In genomic region chr4:182089326-182089725, GRCh38 we compare ENCODE assay signal across 13 cellular contexts.
A peak's percentile ranks its signal among the peaks of the same experiment; 100 is the strongest.
DNase-seq lines count a peak whose midpoint lies in the region; ATAC-seq, FAIRE-seq and TF ChIP-seq lines count a peak whose summit lies in the region.
"Had no signal": no experiment of that assay in that cellular context is flagged by ENCODE, and none has a peak within 500 bp of the region (broad histone marks: within the 10 kb centered on the region; RNA-seq: fewer than 3 reads in every experiment).

No MANE protein-coding gene starts in this region.

- TF ChIP-seq POLR2A in GM12878 (IDR thresholded peaks at IDR 0.05; ENCODE audit: low read depth, low read length) (no peak), right lobe of liver (IDR thresholded peaks at IDR 0.05) (no peak)

- H3K27ac ChIP-seq in GM12878 (ENCODE audit: control insufficient read depth, insufficient read depth) (no peak overlapping the region), right lobe of liver (no peak overlapping the region), dorsolateral prefrontal cortex (no peak overlapping the region)
- H3K27ac ChIP-seq: colonic mucosa, sigmoid colon had no signal

- H3K4me3 Mint-ChIP-seq in T-cell: no peak overlapping the region
- no peak overlapping the region for H3K4me3 Mint-ChIP-seq in activated T-helper 2 cell treated with anti-CD3 and anti-CD28 coated beads, Interferon-gamma antibody, Interleukin-2, Interleukin-4, amounts not matched to agents 10 μg/mL and 5 μg/mL and 100 μg/mL, durations not matched to agents 14 hours and 24 hours and 36 hours (ENCODE audit: low read depth)
- H3K4me3 Mint-ChIP-seq: immature natural killer cell had no signal

- H3K4me3 ChIP-seq in GM12878: no peak overlapping the region
- H3K4me3 ChIP-seq in right lobe of liver: no peak overlapping the region
- no peak overlapping the region for H3K4me3 ChIP-seq in dorsolateral prefrontal cortex
- H3K4me3 ChIP-seq: colonic mucosa, sigmoid colon had no signal

- H4K20me1 ChIP-seq in GM12878 (ENCODE audit: control insufficient read depth, insufficient read depth): no peaks in the 10 kb centered on the region

- intact Hi-C loops in GM12878 (cut with micrococcal nuclease; ENCODE audit: unreplicated experiment): loop anchor here (5.0 kb wide), 1 partner anchor 522 kb away; no protein-coding TSS in a partner anchor
- intact Hi-C loops in right lobe of liver (cut with DNase I): no loop called here
- intact Hi-C loops in dorsolateral prefrontal cortex (cut with DNase I): no loop called here
- intact Hi-C loops in activated T-helper 2 cell treated with anti-CD3 and anti-CD28 coated beads, Interferon-gamma antibody, Interleukin-2, Interleukin-4, amounts not matched to agents 10 μg/mL and 5 μg/mL and 100 μg/mL, durations not matched to agents 14 hours and 24 hours and 36 hours (cut with micrococcal nuclease): no loop called here

- H3K9me3 Mint-ChIP-seq in T-cell: peaks cover 0 to 6% (median 2%) of the 10 kb centered on the region in 3 donors
- H3K9me3 Mint-ChIP-seq in activated T-helper 2 cell treated with anti-CD3 and anti-CD28 coated beads, Interferon-gamma antibody, Interleukin-2, Interleukin-4, amounts not matched to agents 10 μg/mL and 5 μg/mL and 100 μg/mL, durations not matched to agents 14 hours and 24 hours and 36 hours: no peaks in the 10 kb centered on the region

- TF ChIP-seq EP300 in GM12878 (IDR thresholded peaks at IDR 0.05; ENCODE audit: borderline replicate concordance in 1 of 2, control insufficient read depth in 1 of 2, low read depth in 2 of 2, low read length in 2 of 2): no peak

- no peak overlapping the region for H3K27ac Mint-ChIP-seq in T-cell
- H3K27ac Mint-ChIP-seq in activated T-helper 2 cell treated with anti-CD3 and anti-CD28 coated beads, Interferon-gamma antibody, Interleukin-2, Interleukin-4, amounts not matched to agents 10 μg/mL and 5 μg/mL and 100 μg/mL, durations not matched to agents 14 hours and 24 hours and 36 hours: no peak overlapping the region
- H3K27ac Mint-ChIP-seq: immature natural killer cell had no signal

- peak; percentile 30 for TF ChIP-seq RAD21 in GM12878 (IDR thresholded peaks at IDR 0.05; ENCODE audit: insufficient read depth, low read depth, low read length)

- SMC1A ChIA-PET in GM12878 (lab: Charles Lee; ENCODE audit: uncharacterized antibody, unreplicated experiment): interaction anchor here (0.9 to 1.8 kb wide), 3 partner anchors 10 to 126 kb away, joined by 3 to 4 read pairs (median 4); no protein-coding TSS in a partner anchor

- no peaks in the 10 kb centered on the region for H3K36me3 ChIP-seq in GM12878 (ENCODE audit: control insufficient read depth in 2 of 2, insufficient read depth in 2 of 2, low read length in 1 of 2)
- no peaks in the 10 kb centered on the region for H3K36me3 ChIP-seq in right lobe of liver
- H3K36me3 ChIP-seq: colonic mucosa, sigmoid colon had no signal

- H3K9me3 ChIP-seq in GM12878 (replicated peaks; ENCODE audit: control insufficient read depth, insufficient read depth, low read length): no peaks in the 10 kb centered on the region
- no peaks in the 10 kb centered on the region for H3K9me3 ChIP-seq in right lobe of liver
- H3K9me3 ChIP-seq: colonic mucosa, sigmoid colon had no signal

- no TSS peak for BruUV-seq in GM12878 (replicated peaks; lab: Mats Ljungman, UMichigan)

- 84% methylated on average over 2 of the region's 2 CpGs for WGBS in GM12878 (ENCODE audit: insufficient coverage, insufficient replicate concordance, low lambda C conversion rate, missing lambda C conversion rate)
- 49% methylated on average over 2 of the region's 2 CpGs for WGBS in right lobe of liver (ENCODE audit: insufficient coverage, low coverage, low lambda C conversion rate, missing lambda C conversion rate)

- DNase-seq in ELR (ENCODE audit: low read depth): peak; percentile 3
- no peak for DNase-seq in GM12878 (ENCODE audit: low read depth, low spot score)
- DNase-seq in right lobe of liver: no peak
- DNase-seq in dorsolateral prefrontal cortex: no peak
- DNase-seq in T-cell: no peak
- no peak for DNase-seq in activated T-helper 2 cell treated with anti-CD3 and anti-CD28 coated beads, Interferon-gamma antibody, Interleukin-2, Interleukin-4, amounts not matched to agents 10 μg/mL and 5 μg/mL and 100 μg/mL, durations not matched to agents 14 hours and 24 hours and 36 hours (ENCODE audit: low spot score)
- DNase-seq: colonic mucosa, immature natural killer cell, NCI-H345, sigmoid colon had no signal

- TF ChIP-seq CTCF in GM12878 (IDR thresholded peaks at IDR 0.05 in 2 of 3, conservative IDR thresholded peaks at IDR 0.05 in 1 of 3; ENCODE audit: control insufficient read depth in 2 of 3, extremely low read depth in 1 of 3, insufficient read depth in 1 of 3, low read depth in 3 of 3, low read length in 3 of 3) (peak in 1 of 3 experiments; percentile 23; a peak in 2 of 6 replicates), right lobe of liver (IDR thresholded peaks at IDR 0.05) (peak; percentile 20 to 53 (median 46)), dorsolateral prefrontal cortex (IDR thresholded peaks at IDR 0.05 in 54 of 56, conservative IDR thresholded peaks at IDR 0.05 in 2 of 56; ENCODE audit: low read depth in 1 of 56, partially characterized antibody in 56 of 56) (no peak)

- no peaks in the 10 kb centered on the region for H3K36me3 Mint-ChIP-seq in T-cell
- no peaks in the 10 kb centered on the region for H3K36me3 Mint-ChIP-seq in activated T-helper 2 cell treated with anti-CD3 and anti-CD28 coated beads, Interferon-gamma antibody, Interleukin-2, Interleukin-4, amounts not matched to agents 10 μg/mL and 5 μg/mL and 100 μg/mL, durations not matched to agents 14 hours and 24 hours and 36 hours (ENCODE audit: low read depth)
- H3K36me3 Mint-ChIP-seq: immature natural killer cell had no signal

- RAD21 ChIA-PET in GM12878 (lab: Charles Lee; ENCODE audit: unreplicated experiment): interaction anchor here (1.0 kb wide), 2 partner anchors 119 to 123 kb away, joined by 3 read pairs; no protein-coding TSS in a partner anchor

- no peaks in the 10 kb centered on the region for H3K27me3 ChIP-seq in GM12878 (replicated peaks in 1 of 2; ENCODE audit: control insufficient read depth in 2 of 2, insufficient read depth in 2 of 2, low read length in 1 of 2)
- no peaks in the 10 kb centered on the region for H3K27me3 ChIP-seq in right lobe of liver
- H3K27me3 ChIP-seq in dorsolateral prefrontal cortex: peaks cover 0 to 5% (median 0%) of the 10 kb centered on the region in 45 donors
- H3K27me3 ChIP-seq: colonic mucosa, sigmoid colon had no signal

- CTCF ChIA-PET in GM12878 (lab: Yijun Ruan, JAX): interaction anchor here (1.1 kb wide), 1 partner anchor 150 kb away, joined by 3 read pairs; no protein-coding TSS in a partner anchor
- CTCF ChIA-PET in T-cell (lab: Charles Lee): interaction anchor here in 1 of 2 donors (0.7 kb wide), 1 partner anchor 21 kb away, joined by 3 read pairs; no protein-coding TSS in a partner anchor

- H3K9ac ChIP-seq in GM12878 (ENCODE audit: control insufficient read depth, insufficient read depth, low read length): no peak overlapping the region

- peak; percentile 48 for ATAC-seq in HG03103 (IDR thresholded peaks at IDR 0.05; ENCODE audit: low read depth, unreplicated experiment)
- peak; percentile 33 for ATAC-seq in GM12878
- peak in 3 of 4 donors; percentile 54 to 61 (median 55) for ATAC-seq in right lobe of liver
- ATAC-seq in T-cell (replicated peaks in 1 of 4): no peak
- no peak for ATAC-seq in HG03457 (IDR thresholded peaks at IDR 0.05; ENCODE audit: unreplicated experiment)
- ATAC-seq: Right ventricle myocardium inferior had no signal

- H2AFZ ChIP-seq in GM12878 (ENCODE audit: control insufficient read depth, low read depth, low read length): no peak overlapping the region

- no peak overlapping the region for H3K4me2 ChIP-seq in GM12878 (ENCODE audit: control insufficient read depth, insufficient read depth)

- in situ Hi-C loops in GM12878 (cut with MboI): no loop called here

- H3K4me1 ChIP-seq in GM12878 (ENCODE audit: control insufficient read depth, insufficient read depth, low read length) (no peaks in the 10 kb centered on the region), right lobe of liver (peaks cover 0 to 6% (median 0%) of the 10 kb centered on the region in 4 donors)
- H3K4me1 ChIP-seq: colonic mucosa, sigmoid colon had no signal

- POLR2A ChIA-PET in GM12878 (lab: Charles Lee): no interaction called here
- POLR2A ChIA-PET in T-cell (lab: Charles Lee): no interaction called here

- no peaks in the 10 kb centered on the region for H3K4me1 Mint-ChIP-seq in T-cell
- H3K4me1 Mint-ChIP-seq in activated T-helper 2 cell treated with anti-CD3 and anti-CD28 coated beads, Interferon-gamma antibody, Interleukin-2, Interleukin-4, amounts not matched to agents 10 μg/mL and 5 μg/mL and 100 μg/mL, durations not matched to agents 14 hours and 24 hours and 36 hours (ENCODE audit: low read depth): no peaks in the 10 kb centered on the region
- H3K4me1 Mint-ChIP-seq: immature natural killer cell had no signal

- no peaks in the 10 kb centered on the region for H3K27me3 Mint-ChIP-seq in T-cell
- no peaks in the 10 kb centered on the region for H3K27me3 Mint-ChIP-seq in activated T-helper 2 cell treated with anti-CD3 and anti-CD28 coated beads, Interferon-gamma antibody, Interleukin-2, Interleukin-4, amounts not matched to agents 10 μg/mL and 5 μg/mL and 100 μg/mL, durations not matched to agents 14 hours and 24 hours and 36 hours (ENCODE audit: low read depth)

- H3K79me2 ChIP-seq in GM12878 (ENCODE audit: control insufficient read depth, insufficient read depth, low read length): no peaks in the 10 kb centered on the region

- no peak for FAIRE-seq in GM12878 (lab: Jason Lieb, UNC)

Comparison
In these comparisons a context has a peak if more than half of its experiments do, and no peak if none do; other contexts are left out.
1. ATAC-seq: peak in HG03103 (single experiment), GM12878 (single experiment) and right lobe of liver (3 of 4); none in T-cell (0 of 4) and HG03457 (single experiment).
2. CTCF ChIP-seq: peak in right lobe of liver (4 of 4); none in dorsolateral prefrontal cortex (0 of 56).